ENCODE assay signal across 13 cellular contexts in genomic region chr15:59999064-59999377, GRCh38. TPM values are rescaled to one million over a fixed set of nuclear protein-coding genes. Genes with fewer than 3 reads are reported as not detected.
DNase-seq lines count a peak whose midpoint lies in the region; ATAC-seq, FAIRE-seq and TF ChIP-seq lines count a peak whose summit lies in the region.
"Had no signal": no experiment of that assay in that cellular context is flagged by ENCODE, and none has a peak within 500 bp of the region (broad histone marks: within the 10 kb centered on the region; RNA-seq: fewer than 3 reads in every experiment).

No MANE protein-coding gene starts in this region.

- H4K5ac ChIP-seq in H9 (ENCODE audit: insufficient read length, low read depth, low read length): no peak overlapping the region

- peak overlapping the region; percentile 58 for H3K27ac Mint-ChIP-seq in T-helper 1 cell treated with Interleukin-12 subunit alpha and Interleukin-12 subunit beta and Interleukin-4 antibody, amounts not matched to agents 30 μg/mL and 1 μg/mL, for 36 hours
- H3K27ac Mint-ChIP-seq in H9 (peak overlapping the region in 1 of 3 experiments; percentile 41; a peak in 2 of 7 replicates), nephron progenitor cell (no peak overlapping the region)
- no peak overlapping the region for H3K27ac Mint-ChIP-seq in central memory CD8-positive, alpha-beta T cell (ENCODE audit: low read depth)

- no peaks in the 10 kb centered on the region for H3K9me3 ChIP-seq in H9 (ENCODE audit: control insufficient read depth, low read depth, low read length)
- H3K9me3 ChIP-seq: lower lobe of right lung had no signal

- no peaks in the 10 kb centered on the region for H4K20me1 ChIP-seq in H9 (ENCODE audit: control insufficient read depth, insufficient read depth, insufficient read length)

- no peak overlapping the region for H3K14ac ChIP-seq in H9 (ENCODE audit: insufficient read depth, low read length)

- H3K18ac ChIP-seq in H9 (ENCODE audit: insufficient read length, low read depth, low read length): no peak overlapping the region

- no peak overlapping the region for H2BK5ac ChIP-seq in H9 (ENCODE audit: insufficient read length, low read length)

- peak overlapping the region; percentile 99 for H3K4me2 ChIP-seq in H9 (ENCODE audit: insufficient read depth, insufficient read length, low read length)

- H2BK15ac ChIP-seq in H9 (ENCODE audit: low read depth, low read length): no peak overlapping the region

- H4K91ac ChIP-seq in H9 (ENCODE audit: insufficient read length, low read depth, low read length): no peak overlapping the region

- H3K4ac ChIP-seq in H9 (ENCODE audit: low read depth, low read length): no peak overlapping the region

- peaks cover 75% of the 10 kb centered on the region for H3K23me2 ChIP-seq in H9 (ENCODE audit: insufficient read length, low read depth, low read length, poor library complexity, severe bottlenecking)

- no peak overlapping the region for H3K9ac ChIP-seq in H9 (ENCODE audit: extremely low read depth, insufficient read length, low read length)

- WGBS in H9 (ENCODE audit: extremely low coverage, insufficient read length, low lambda C conversion rate): no CpG with 5 or more reads among the region's 4 CpGs

- no peak overlapping the region for H3K23ac ChIP-seq in H9 (ENCODE audit: insufficient read length, low read depth, low read length)

- H3K27ac ChIP-seq in H9 (ENCODE audit: insufficient read length, low read depth, low read length): no peak overlapping the region
- H3K27ac ChIP-seq: brain microvascular endothelial cell, lower lobe of right lung had no signal

- H4K8ac ChIP-seq in H9 (replicated peaks; ENCODE audit: insufficient read length, low read depth, low read length): no peak overlapping the region

- H2AFZ ChIP-seq in H9 (ENCODE audit: low read length): no peak overlapping the region

- no peaks in the 10 kb centered on the region for H3K79me2 ChIP-seq in H9 (ENCODE audit: insufficient read depth, low read length)

- no peak overlapping the region for H2BK12ac ChIP-seq in H9 (ENCODE audit: insufficient read length, low read depth, low read length)

- H3T11ph ChIP-seq in H9 (ENCODE audit: low read length): no peak overlapping the region

- peaks cover 99% of the 10 kb centered on the region for H3K27me3 Mint-ChIP-seq in T-helper 1 cell treated with Interleukin-12 subunit alpha and Interleukin-12 subunit beta and Interleukin-4 antibody, amounts not matched to agents 30 μg/mL and 1 μg/mL, for 36 hours (ENCODE audit: low read depth)
- peaks cover 91% of the 10 kb centered on the region for H3K27me3 Mint-ChIP-seq in H9 (ENCODE audit: low read depth)
- H3K27me3 Mint-ChIP-seq in central memory CD8-positive, alpha-beta T cell: peaks cover 100% of the 10 kb centered on the region
- peaks cover 71% of the 10 kb centered on the region for H3K27me3 Mint-ChIP-seq in nephron progenitor cell (ENCODE audit: low read depth, poor library complexity)

- peak overlapping the region; percentile 7 for H3K4me3 Mint-ChIP-seq in T-helper 1 cell treated with Interleukin-12 subunit alpha and Interleukin-12 subunit beta and Interleukin-4 antibody, amounts not matched to agents 30 μg/mL and 1 μg/mL, for 36 hours
- H3K4me3 Mint-ChIP-seq in H9 (peak overlapping the region; percentile 80 to 95), nephron progenitor cell (peak overlapping the region; percentile 93)
- H3K4me3 Mint-ChIP-seq in central memory CD8-positive, alpha-beta T cell: peak overlapping the region; percentile 16

- peaks cover 23% of the 10 kb centered on the region for H3K36me3 Mint-ChIP-seq in T-helper 1 cell treated with Interleukin-12 subunit alpha and Interleukin-12 subunit beta and Interleukin-4 antibody, amounts not matched to agents 30 μg/mL and 1 μg/mL, for 36 hours (ENCODE audit: low read depth)
- H3K36me3 Mint-ChIP-seq in H9 (ENCODE audit: insufficient read depth in 1 of 3, low read depth in 3 of 3) (no peaks in the 10 kb centered on the region), nephron progenitor cell (ENCODE audit: low read depth) (no peaks in the 10 kb centered on the region)
- H3K36me3 Mint-ChIP-seq in central memory CD8-positive, alpha-beta T cell (ENCODE audit: insufficient read depth): peaks cover 50% of the 10 kb centered on the region

- H3K27me3 ChIP-seq in H9 (ENCODE audit: insufficient read depth, low read length): peaks cover 31% of the 10 kb centered on the region

- no peak overlapping the region for H2BK120ac ChIP-seq in H9 (ENCODE audit: low read depth, low read length, poor library complexity, severe bottlenecking)

- H2AK5ac ChIP-seq in H9 (ENCODE audit: insufficient read length, low read length): no peak overlapping the region

- TF ChIP-seq CTCF in H9 (conservative IDR thresholded peaks at IDR 0.05): no peak
- TF ChIP-seq CTCF in nephron progenitor cell (IDR thresholded peaks at IDR 0.05): no peak

- H3K9me3 Mint-ChIP-seq in T-helper 1 cell treated with Interleukin-12 subunit alpha and Interleukin-12 subunit beta and Interleukin-4 antibody, amounts not matched to agents 30 μg/mL and 1 μg/mL, for 36 hours: peaks cover 17% of the 10 kb centered on the region
- no peaks in the 10 kb centered on the region for H3K9me3 Mint-ChIP-seq in H9
- peaks cover 6% of the 10 kb centered on the region for H3K9me3 Mint-ChIP-seq in central memory CD8-positive, alpha-beta T cell
- H3K9me3 Mint-ChIP-seq in nephron progenitor cell: no peaks in the 10 kb centered on the region

- no peak for FAIRE-seq in GM19239 (lab: Jason Lieb, UNC)
- FAIRE-seq: HTR-8/SVneo had no signal

- H3K4me1 ChIP-seq in H9 (ENCODE audit: insufficient read depth, low read length): peaks cover 9% of the 10 kb centered on the region

- no peak overlapping the region for H3K56ac ChIP-seq in H9 (ENCODE audit: insufficient read length, low read depth, low read length)

- no peak overlapping the region for H2BK20ac ChIP-seq in H9 (ENCODE audit: low read depth, low read length, poor library complexity, severe bottlenecking)

- ATAC-seq in central memory CD8-positive, alpha-beta T cell (replicated peaks; ENCODE audit: extremely low read depth, poor library complexity, severe bottlenecking): no peak
- ATAC-seq in HG03039 (IDR thresholded peaks at IDR 0.05; ENCODE audit: unreplicated experiment) (no peak), HG03442 (IDR thresholded peaks at IDR 0.05; ENCODE audit: unreplicated experiment) (no peak)
- ATAC-seq: lower lobe of right lung had no signal

- DNase-seq in T-helper 1 cell (no peak), H9 (peak; percentile 67), nephron progenitor cell (no peak), GM19239 (ENCODE audit: insufficient read length, low spot score) (no peak)
- no peak for DNase-seq in central memory CD8-positive, alpha-beta T cell (ENCODE audit: low spot score in 2 of 2)
- DNase-seq: activated naive CD4-positive, alpha-beta T cell; brain microvascular endothelial cell; lower lobe of right lung; stimulated activated CD4-positive, alpha-beta T cell treated with anti-CD3 and anti-CD28 coated beads, Interleukin-4, amount 100 ng/mL, for 1 hour had no signal

- H3K79me1 ChIP-seq in H9 (ENCODE audit: insufficient read depth, low read depth, low read length, poor library complexity, severe bottlenecking): no peaks in the 10 kb centered on the region

- peaks cover 63% of the 10 kb centered on the region for H3K4me1 Mint-ChIP-seq in T-helper 1 cell treated with Interleukin-12 subunit alpha and Interleukin-12 subunit beta and Interleukin-4 antibody, amounts not matched to agents 30 μg/mL and 1 μg/mL, for 36 hours (ENCODE audit: low read depth)
- peaks cover 79 to 84% of the 10 kb centered on the region in 2 experiments for H3K4me1 Mint-ChIP-seq in H9
- H3K4me1 Mint-ChIP-seq in central memory CD8-positive, alpha-beta T cell: peaks cover 43% of the 10 kb centered on the region
- H3K4me1 Mint-ChIP-seq in nephron progenitor cell: peaks cover 91% of the 10 kb centered on the region

RNA-seq across cellular contexts. Expression of gene FOXB1, which starts 5.1 kb away (rescaled TPM):
- total RNA-seq in H9 (2021): 3.5 and 3.7 TPM in 2 replicates
- total RNA-seq: lower lobe of right lung had no signal

Comparison
In these comparisons a context has a peak if more than half of its experiments do, and no peak if none do; other contexts are left out.
1. H3K4me3 Mint-ChIP-seq: peak in every context shown above with its lines; median percentile 93 in nephron progenitor cell; 88 in H9; 16 in central memory CD8-positive, alpha-beta T cell; 7 in T-helper 1 cell treated with Interleukin-12 subunit alpha and Interleukin-12 subunit beta and Interleukin-4 antibody, amounts not matched to agents 30 μg/mL and 1 μg/mL, for 36 hours.